Comparison of ENCODE assay signal across 1 cellular context in genomic region chr19:55255618-55256423, GRCh38.
TF ChIP-seq lines count a peak whose summit lies in the region.

No MANE protein-coding gene starts in this region.

TF ChIP-seq in GM12878, 131 proteins besides CTCF, POLR2A, EP300 and RAD21:
- peak; percentile 59; the same call in 1 of the 2 replicates for TF ChIP-seq TAF1 (IDR thresholded peaks at IDR 0.05; ENCODE audit: borderline replicate concordance, low read depth, low read length)
- no peak; the same call in 1 of the 2 replicates for TF ChIP-seq SMARCA5 (IDR thresholded peaks at IDR 0.05)
- TF ChIP-seq MYB (IDR thresholded peaks at IDR 0.05; ENCODE audit: borderline replicate concordance, low read depth, low read length) = no peak
- TF ChIP-seq EGR1 (IDR thresholded peaks at IDR 0.05; ENCODE audit: borderline replicate concordance in 1 of 2, low read depth in 2 of 2, low read length in 2 of 2) = peak in 1 of 2 experiments; percentile 15; a peak in 1 of 3 replicates
- TF ChIP-seq POLR2AphosphoS5 (IDR thresholded peaks at IDR 0.05; ENCODE audit: low read length) = peak; percentile 50; the same call in 1 of the 2 replicates
- peak; percentile 37 for TF ChIP-seq NKRF (conservative IDR thresholded peaks at IDR 0.05)
- TF ChIP-seq HDGF (IDR thresholded peaks at IDR 0.05) = peak; percentile 63; the same call in 1 of the 2 replicates
- peak; percentile 96; the same call in 1 of the 2 replicates for TF ChIP-seq PAX8 (IDR thresholded peaks at IDR 0.05)
- 0 out of 2 replicates have a peak, but pooled peaks have one; percentile 10 for TF ChIP-seq ATF7 (IDR thresholded peaks at IDR 0.05; ENCODE audit: low read depth)
- peak; percentile 99 for TF ChIP-seq PAX5 (IDR thresholded peaks at IDR 0.05; ENCODE audit: borderline replicate concordance, low read depth, low read length)
- TF ChIP-seq IKZF2 (IDR thresholded peaks at IDR 0.05) = peak in 1 of 2 experiments; percentile 25; a peak in 2 of 4 replicates
- TF ChIP-seq IKZF1 (conservative IDR thresholded peaks at IDR 0.05) = 0 out of 2 replicates have a peak, but pooled peaks have one; percentile 48
- no peak for TF ChIP-seq IRF5 (IDR thresholded peaks at IDR 0.05; ENCODE audit: borderline replicate concordance)
- peak; percentile 63; the same call in 1 of the 2 replicates for TF ChIP-seq EED (IDR thresholded peaks at IDR 0.05; ENCODE audit: low read depth)
- TF ChIP-seq YBX1 (IDR thresholded peaks at IDR 0.05) = no peak
- TF ChIP-seq TCF3 (IDR thresholded peaks at IDR 0.05; ENCODE audit: borderline replicate concordance, insufficient read depth, low read depth, low read length) = 0 out of 2 replicates have a peak, but pooled peaks have one; percentile 30
- peak; percentile 47 for TF ChIP-seq MLLT1 (IDR thresholded peaks at IDR 0.05)
- peak; percentile 27 for TF ChIP-seq RELA (IDR thresholded peaks at IDR 0.05; ENCODE audit: borderline replicate concordance, partially characterized antibody)
- TF ChIP-seq ZNF622 (IDR thresholded peaks at IDR 0.05) = no peak
- peak in 1 of 2 experiments; percentile 35; a peak in 2 of 4 replicates for TF ChIP-seq BHLHE40 (IDR thresholded peaks at IDR 0.05; ENCODE audit: borderline replicate concordance in 1 of 2, low read depth in 2 of 2, low read length in 1 of 2)
- peak; percentile 35; the same call in 1 of the 2 replicates for TF ChIP-seq RELB (IDR thresholded peaks at IDR 0.05; ENCODE audit: low read depth)
- peak; percentile 18; the same call in 1 of the 2 replicates for TF ChIP-seq SPI1 (IDR thresholded peaks at IDR 0.05; ENCODE audit: borderline replicate concordance, insufficient read depth, low read depth, low read length)
- TF ChIP-seq RUNX3 (IDR thresholded peaks at IDR 0.05; ENCODE audit: low read length) = peak; percentile 20; the same call in 1 of the 2 replicates
